Comparison of ENCODE assay signal across 25 cellular contexts in the genomic region with DNA sequence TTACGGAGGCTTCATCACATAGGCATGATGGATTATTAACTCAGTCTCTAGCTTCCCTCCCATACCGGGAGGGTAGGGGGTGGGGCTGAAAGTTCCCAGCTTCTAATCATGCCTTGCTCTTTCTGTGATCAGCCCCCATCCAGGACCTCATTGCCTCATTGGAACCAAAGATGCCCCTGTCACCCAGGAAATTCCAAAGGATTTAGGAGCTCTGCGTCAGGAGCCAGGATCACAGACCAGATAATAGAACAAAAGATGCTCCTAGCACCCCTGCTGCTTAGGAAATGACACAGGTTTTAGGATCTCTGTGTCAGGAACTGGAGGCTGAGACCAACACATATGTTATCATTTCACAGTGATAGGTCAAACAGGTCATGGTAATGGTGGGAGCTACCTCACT. TPM values are rescaled to one million over a fixed set of nuclear protein-coding genes. Genes with fewer than 3 reads are reported as not detected.
A peak's percentile ranks its signal among the peaks of the same experiment; 100 is the strongest.
DNase-seq lines count a peak whose midpoint lies in the region; ATAC-seq and TF ChIP-seq lines count a peak whose summit lies in the region.
"Had no signal": no experiment of that assay in that cellular context is flagged by ENCODE, and none has a peak within 500 bp of the region (broad histone marks: within the 10 kb centered on the region; RNA-seq: fewer than 3 reads in every experiment).

No MANE protein-coding gene starts in this region.

- H3K9me3 Mint-ChIP-seq in endodermal cell (peaks cover 11% of the 10 kb centered on the region), neural progenitor cell (peaks cover 4% of the 10 kb centered on the region), Calu3 (ENCODE audit: low read depth, unreplicated experiment) (no peaks in the 10 kb centered on the region)
- H3K9me3 Mint-ChIP-seq in effector memory CD8-positive, alpha-beta T cell: no peaks in the 10 kb centered on the region
- H3K9me3 Mint-ChIP-seq: IgD-negative memory B cell had no signal

- H3K4me3 Mint-ChIP-seq in endodermal cell: peak overlapping the region; percentile 27
- H3K4me3 Mint-ChIP-seq in neural progenitor cell: no peak overlapping the region
- no peak overlapping the region for H3K4me3 Mint-ChIP-seq in effector memory CD8-positive, alpha-beta T cell
- no peak overlapping the region for H3K4me3 Mint-ChIP-seq in Calu3 (ENCODE audit: low read depth, unreplicated experiment)
- H3K4me3 Mint-ChIP-seq: IgD-negative memory B cell had no signal

- DNase-seq in Right ventricle myocardium superior: no peak
- no peak for DNase-seq in left ventricle myocardium superior
- peak; percentile 23 for DNase-seq in HS-5 (ENCODE audit: low read depth)
- peak; percentile 92 for DNase-seq in endodermal cell
- peak; percentile 57 for DNase-seq in neural progenitor cell (ENCODE audit: low spot score)
- no peak for DNase-seq in effector memory CD8-positive, alpha-beta T cell
- DNase-seq in Calu3: no peak
- DNase-seq: DMS153, DND-41, GDM1, MM.1S, NCI-H1417, NCI-H1694, NCI-H2081, NCI-H2227 treated with DMSO at 0.1 percent for 48 hours, RPMI8226, SHP77 had no signal

- ATAC-seq in Right ventricle myocardium superior (ENCODE audit: poor library complexity) (peak; percentile 16), left ventricle myocardium superior (no peak), HG03095 (IDR thresholded peaks at IDR 0.05; ENCODE audit: unreplicated experiment) (no peak)
- no peak for ATAC-seq in effector memory CD8-positive, alpha-beta T cell (replicated peaks)
- ATAC-seq: HCT116 had no signal

- no peaks in the 10 kb centered on the region for H3K79me2 ChIP-seq in neural progenitor cell (ENCODE audit: low read depth)

- H3K36me3 Mint-ChIP-seq in endodermal cell (ENCODE audit: low read depth): peaks cover 56% of the 10 kb centered on the region
- H3K36me3 Mint-ChIP-seq in neural progenitor cell: peaks cover 18% of the 10 kb centered on the region
- H3K36me3 Mint-ChIP-seq in effector memory CD8-positive, alpha-beta T cell (ENCODE audit: insufficient read depth): peaks cover 34% of the 10 kb centered on the region
- peaks cover 12% of the 10 kb centered on the region for H3K36me3 Mint-ChIP-seq in Calu3 (ENCODE audit: insufficient read depth, unreplicated experiment)

- H3K27me3 ChIP-seq in endodermal cell (ENCODE audit: control insufficient read depth, insufficient read depth, low read length, poor library complexity, severe bottlenecking) (no peaks in the 10 kb centered on the region), neural progenitor cell (no peaks in the 10 kb centered on the region)

- WGBS in endodermal cell (ENCODE audit: insufficient coverage in 1 of 2, insufficient read length in 1 of 2), 2 experiments: 22 to 34% methylated on average over 1 to 3 of the region's 3 CpGs

- intact Hi-C loops in Right ventricle myocardium superior (cut with DNase I): loop anchor here (10.0 kb wide), 1 partner anchor 184 kb away; a partner anchor contains a TSS
- intact Hi-C loops in left ventricle myocardium superior (cut with micrococcal nuclease): no loop called here
- intact Hi-C loops in Calu3 (cut with micrococcal nuclease; ENCODE audit: unreplicated experiment): no loop called here

- H2AFZ ChIP-seq in neural progenitor cell (replicated peaks): no peak overlapping the region

- peak overlapping the region; percentile 29 for H3K4me2 ChIP-seq in neural progenitor cell
- H3K4me2 ChIP-seq: KMS-11 had no signal

- H3K4me1 ChIP-seq in endodermal cell (ENCODE audit: control insufficient read depth, insufficient read depth, low read length) (peaks cover 33% of the 10 kb centered on the region), neural progenitor cell (peaks cover 24% of the 10 kb centered on the region)

- peaks cover 80% of the 10 kb centered on the region for H3K36me3 ChIP-seq in endodermal cell (ENCODE audit: control insufficient read depth, insufficient read depth, low read length)
- H3K36me3 ChIP-seq in neural progenitor cell: no peaks in the 10 kb centered on the region

- peaks cover 15% of the 10 kb centered on the region for H3K9me3 ChIP-seq in endodermal cell (ENCODE audit: control insufficient read depth, low read length)
- no peaks in the 10 kb centered on the region for H3K9me3 ChIP-seq in neural progenitor cell (ENCODE audit: low read depth)

- H4K20me1 ChIP-seq in neural progenitor cell (ENCODE audit: low read depth): no peaks in the 10 kb centered on the region

- H3K4me1 Mint-ChIP-seq in endodermal cell: peaks cover 42% of the 10 kb centered on the region
- peaks cover 4% of the 10 kb centered on the region for H3K4me1 Mint-ChIP-seq in neural progenitor cell
- peaks cover 0 to 9% of the 10 kb centered on the region in 2 donors for H3K4me1 Mint-ChIP-seq in effector memory CD8-positive, alpha-beta T cell (ENCODE audit: low read depth in 2 of 2)
- H3K4me1 Mint-ChIP-seq in Calu3 (ENCODE audit: low read depth, unreplicated experiment): no peaks in the 10 kb centered on the region

- H3K27ac Mint-ChIP-seq in endodermal cell: peak overlapping the region; percentile 95
- no peak overlapping the region for H3K27ac Mint-ChIP-seq in neural progenitor cell
- H3K27ac Mint-ChIP-seq in effector memory CD8-positive, alpha-beta T cell: no peak overlapping the region
- H3K27ac Mint-ChIP-seq in Calu3 (ENCODE audit: unreplicated experiment): no peak overlapping the region
- H3K27ac Mint-ChIP-seq: IgD-negative memory B cell had no signal

- no peak overlapping the region for H3K27ac ChIP-seq in endodermal cell (ENCODE audit: low read depth, low read length)
- no peak overlapping the region for H3K27ac ChIP-seq in neural progenitor cell
- H3K27ac ChIP-seq: 22Rv1, KMS-11 had no signal

- BruUV-seq in Calu3 (replicated peaks; lab: Mats Ljungman, UMichigan): no TSS peak

- peak overlapping the region; percentile 47 for H3K9ac ChIP-seq in endodermal cell (ENCODE audit: extremely low read depth, low read length, poor library complexity, severe bottlenecking)
- no peak overlapping the region for H3K9ac ChIP-seq in neural progenitor cell
- H3K9ac ChIP-seq: KMS-11 had no signal

- CTCF ChIA-PET in Calu3 (lab: Charles Lee): interaction anchor here (1.6 kb wide), 1 partner anchor 111 kb away, joined by 4 read pairs; no protein-coding TSS in a partner anchor

- peaks cover 9% of the 10 kb centered on the region for H3F3A ChIP-seq in neural progenitor cell (ENCODE audit: low read depth)

- TF ChIP-seq CTCF in endodermal cell (conservative IDR thresholded peaks at IDR 0.05): no peak
- no peak for TF ChIP-seq CTCF in neural progenitor cell (IDR thresholded peaks at IDR 0.05)
- no peak for TF ChIP-seq CTCF in Calu3 (IDR thresholded peaks at IDR 0.05; ENCODE audit: unreplicated experiment)

- H3K27me3 Mint-ChIP-seq in endodermal cell (ENCODE audit: insufficient read depth): no peaks in the 10 kb centered on the region
- peaks cover 2% of the 10 kb centered on the region for H3K27me3 Mint-ChIP-seq in neural progenitor cell (ENCODE audit: insufficient read depth, low read depth)
- no peaks in the 10 kb centered on the region for H3K27me3 Mint-ChIP-seq in effector memory CD8-positive, alpha-beta T cell
- H3K27me3 Mint-ChIP-seq in Calu3 (ENCODE audit: unreplicated experiment): no peaks in the 10 kb centered on the region
- H3K27me3 Mint-ChIP-seq: IgD-negative memory B cell had no signal

- peak overlapping the region; percentile 50 for H3K4me3 ChIP-seq in endodermal cell (ENCODE audit: low read length)
- no peak overlapping the region for H3K4me3 ChIP-seq in neural progenitor cell

RNA-seq across cellular contexts. Expression of a gene that starts 9.7 kb away (rescaled TPM):
- 32.1 TPM for total RNA-seq in Right ventricle myocardium superior
- total RNA-seq in left ventricle myocardium superior: 28.3 TPM
- 100 to 1,000 TPM; 139 to 163 TPM for total RNA-seq in endodermal cell
- polyA plus RNA-seq in endodermal cell (2013, experiment 1 of 2): 62.2 TPM
- 62.7 TPM for polyA plus RNA-seq in endodermal cell (2013, experiment 2 of 2)
- 14.9 and 24.5 TPM in 2 replicates for total RNA-seq in neural progenitor cell (ENCODE audit: low replicate concordance)
- total RNA-seq in Calu3 (2022): 59.3 and 67.0 TPM in 2 replicates

RNA-seq across cellular contexts. Expression of a gene that starts 10.4 kb away (rescaled TPM):
- total RNA-seq in Right ventricle myocardium superior (8.1 TPM), left ventricle myocardium superior (9.2 TPM), endodermal cell (10 to 100 TPM in 1 of 2 donors, 1 to 10 TPM in 1; 9.8 to 10.8 TPM), neural progenitor cell (ENCODE audit: low replicate concordance) (1.4 and 5.5 TPM in 2 replicates), Calu3 (2022) (10.0 and 10.2 TPM in 2 replicates)
- 11.5 TPM for polyA plus RNA-seq in endodermal cell (2013, experiment 1 of 2)
- polyA plus RNA-seq in endodermal cell (2013, experiment 2 of 2): 8.2 TPM

RNA-seq across cellular contexts. Expression of a gene that starts 14.7 kb away (rescaled TPM):
- total RNA-seq in Right ventricle myocardium superior (55.2 TPM), left ventricle myocardium superior (62.2 TPM), endodermal cell (100 to 1,000 TPM in 1 of 2 donors, 10 to 100 TPM in 1; 99.8 to 105 TPM), neural progenitor cell (ENCODE audit: low replicate concordance) (7.2 and 26.0 TPM in 2 replicates), Calu3 (2022) (81.4 and 93.7 TPM in 2 replicates)
- polyA plus RNA-seq in endodermal cell (2013, experiment 1 of 2): 34.0 TPM
- polyA plus RNA-seq in endodermal cell (2013, experiment 2 of 2): 34.0 TPM
- polyA plus RNA-seq: IgD-negative memory B cell had no signal

RNA-seq across cellular contexts. Expression of a gene that starts 40.0 kb away (rescaled TPM):
- total RNA-seq in Right ventricle myocardium superior (not detected), left ventricle myocardium superior (not detected), endodermal cell (under 1 TPM; 0.29 to 0.60 TPM), neural progenitor cell (ENCODE audit: low replicate concordance) (not detected in 2 replicates), Calu3 (2022) (0.19 TPM in 1 of 2 replicates, not detected in the other)
- polyA plus RNA-seq in endodermal cell (2013, experiment 1 of 2): 1.1 TPM
- polyA plus RNA-seq in endodermal cell (2013, experiment 2 of 2): 0.50 TPM
- total RNA-seq: NCI-H460, SK-MEL-5 had no signal
- polyA plus RNA-seq: BJ, IgD-negative memory B cell had no signal

Comparison
In these comparisons a context has a peak if more than half of its experiments do, and no peak if none do; other contexts are left out.
1. DNase-seq: peak in HS-5 (single experiment), endodermal cell (single experiment) and neural progenitor cell (single experiment); none in Right ventricle myocardium superior (single experiment), left ventricle myocardium superior (single experiment), effector memory CD8-positive, alpha-beta T cell (0 of 3) and Calu3 (single experiment).